Comparison of ENCODE assay signal across 14 cellular contexts in the genomic region with DNA sequence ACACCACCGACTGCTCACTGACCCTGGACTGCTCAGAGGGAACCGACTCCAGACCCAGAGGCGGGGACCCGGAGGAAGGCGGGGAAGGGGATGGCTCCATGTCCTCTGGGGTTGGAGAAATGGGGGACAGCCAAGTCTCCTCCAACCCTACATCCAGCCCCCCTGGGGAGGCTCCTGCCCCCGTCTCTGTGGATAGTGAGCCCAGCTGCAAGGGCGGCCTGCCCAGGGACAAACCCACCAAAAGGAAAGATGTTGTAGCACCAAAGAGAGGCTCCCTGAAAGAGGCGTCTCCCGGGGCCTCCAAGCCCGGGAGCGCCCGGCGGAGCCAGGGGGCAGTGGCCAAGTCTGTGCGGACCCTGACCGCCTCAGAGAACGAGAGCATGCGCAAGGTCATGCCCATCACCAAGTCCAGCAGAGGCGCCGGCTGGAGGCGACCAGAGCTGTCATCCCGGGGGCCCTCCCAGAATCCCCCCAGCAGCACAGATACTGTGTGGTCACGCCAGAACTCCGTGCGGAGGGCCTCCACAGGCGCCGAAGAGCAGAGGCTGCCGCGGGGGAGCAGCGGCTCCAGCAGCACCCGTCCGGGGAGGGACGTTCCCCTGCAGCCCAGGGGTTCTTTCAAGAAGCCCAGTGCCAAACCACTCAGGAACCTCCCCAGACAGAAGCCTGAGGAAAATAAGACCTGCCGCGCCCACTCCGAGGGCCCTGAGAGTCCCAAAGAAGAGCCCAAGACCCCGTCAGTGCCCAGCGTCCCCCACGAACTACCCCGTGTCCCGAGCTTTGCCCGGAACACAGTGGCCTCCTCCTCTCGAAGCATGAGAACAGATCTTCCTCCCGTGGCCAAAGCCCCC. TPM values are rescaled to one million over a fixed set of nuclear protein-coding genes. Genes with fewer than 3 reads are reported as not detected.
DNase-seq lines count a peak whose midpoint lies in the region; ATAC-seq and TF ChIP-seq lines count a peak whose summit lies in the region.
"Had no signal": no experiment of that assay in that cellular context is flagged by ENCODE, and none has a peak within 500 bp of the region (broad histone marks: within the 10 kb centered on the region; RNA-seq: fewer than 3 reads in every experiment).

No MANE protein-coding gene starts in this region.

- ATAC-seq in stimulated activated naive CD8-positive, alpha-beta T cell treated with anti-CD3 and anti-CD28 coated beads, Interleukin-15, amount 100 ng/mL, for 72 hours, result peak; percentile 21
- no peak for ATAC-seq in stimulated activated naive CD8-positive, alpha-beta T cell treated with anti-CD3 and anti-CD28 coated beads, Interleukin-15, Interleukin-2, amounts not matched to agents 100 U/mL and 50 U/mL, for 24 hours
- no peak for ATAC-seq in GM18517 (IDR thresholded peaks at IDR 0.05; ENCODE audit: unreplicated experiment)
- ATAC-seq: CD8-positive, alpha-beta T cell had no signal

- H3K9me3 ChIP-seq in neural progenitor cell (ENCODE audit: low read depth), result no peaks in the 10 kb centered on the region
- H3K9me3 ChIP-seq: BLaER1 treated with 17β-estradiol and CSF1 and Interleukin-3, amounts not matched to agents 10 nM and 100 nM had no signal

- H3K36me3 Mint-ChIP-seq in osteocyte (ENCODE audit: unreplicated experiment), result peaks cover 46% of the 10 kb centered on the region
- H3K36me3 Mint-ChIP-seq in neural progenitor cell, result peaks cover 10% of the 10 kb centered on the region
- H3K36me3 Mint-ChIP-seq: CD8-positive, alpha-beta T cell; IgD-negative memory B cell had no signal

- H3K27ac ChIP-seq in neural progenitor cell, result no peak overlapping the region
- H3K27ac ChIP-seq: BLaER1 treated with 17β-estradiol and CSF1 and Interleukin-3, amounts not matched to agents 10 nM and 100 nM had no signal

- no peaks in the 10 kb centered on the region for H3K79me2 ChIP-seq in neural progenitor cell (ENCODE audit: low read depth)

- H3K4me3 Mint-ChIP-seq in stimulated activated naive CD8-positive, alpha-beta T cell treated with anti-CD3 and anti-CD28 coated beads, Interleukin-15, amount 100 ng/mL, for 72 hours, result no peak overlapping the region
- no peak overlapping the region for H3K4me3 Mint-ChIP-seq in osteocyte (ENCODE audit: unreplicated experiment)
- H3K4me3 Mint-ChIP-seq in neural progenitor cell, result no peak overlapping the region
- H3K4me3 Mint-ChIP-seq: B cell; CD8-positive, alpha-beta T cell; IgD-negative memory B cell had no signal

- no peaks in the 10 kb centered on the region for H3K9me3 Mint-ChIP-seq in stimulated activated naive CD8-positive, alpha-beta T cell treated with anti-CD3 and anti-CD28 coated beads, Interleukin-15, amount 100 ng/mL, for 72 hours
- H3K9me3 Mint-ChIP-seq in osteocyte (ENCODE audit: unreplicated experiment), result no peaks in the 10 kb centered on the region
- no peaks in the 10 kb centered on the region for H3K9me3 Mint-ChIP-seq in neural progenitor cell
- H3K9me3 Mint-ChIP-seq: CD8-positive, alpha-beta T cell; IgD-negative memory B cell had no signal

- H3K4me1 ChIP-seq in neural progenitor cell, result peaks cover 4% of the 10 kb centered on the region
- H3K4me1 ChIP-seq: BLaER1 treated with 17β-estradiol and CSF1 and Interleukin-3, amounts not matched to agents 10 nM and 100 nM had no signal

- H3K4me3 ChIP-seq in neural progenitor cell, result no peak overlapping the region
- H3K4me3 ChIP-seq: BLaER1 treated with 17β-estradiol and CSF1 and Interleukin-3, amounts not matched to agents 10 nM and 100 nM had no signal

- no peak overlapping the region for H2AFZ ChIP-seq in neural progenitor cell (replicated peaks)

- H3K27me3 ChIP-seq in neural progenitor cell, result no peaks in the 10 kb centered on the region
- H3K27me3 ChIP-seq: BLaER1 treated with 17β-estradiol and CSF1 and Interleukin-3, amounts not matched to agents 10 nM and 100 nM had no signal

- no peak overlapping the region for H3K4me2 ChIP-seq in neural progenitor cell
- H3K4me2 ChIP-seq: BLaER1 treated with 17β-estradiol and CSF1 and Interleukin-3, amounts not matched to agents 10 nM and 100 nM had no signal

- no peaks in the 10 kb centered on the region for H3K27me3 Mint-ChIP-seq in stimulated activated naive CD8-positive, alpha-beta T cell treated with anti-CD3 and anti-CD28 coated beads, Interleukin-15, amount 100 ng/mL, for 72 hours
- H3K27me3 Mint-ChIP-seq in osteocyte (ENCODE audit: unreplicated experiment) (no peaks in the 10 kb centered on the region), neural progenitor cell (ENCODE audit: insufficient read depth, low read depth) (peaks cover 2% of the 10 kb centered on the region)

- no peak overlapping the region for H3K27ac Mint-ChIP-seq in stimulated activated naive CD8-positive, alpha-beta T cell treated with anti-CD3 and anti-CD28 coated beads, Interleukin-15, amount 100 ng/mL, for 72 hours
- no peak overlapping the region for H3K27ac Mint-ChIP-seq in osteocyte (ENCODE audit: unreplicated experiment)
- no peak overlapping the region for H3K27ac Mint-ChIP-seq in neural progenitor cell
- H3K27ac Mint-ChIP-seq: B cell; CD8-positive, alpha-beta T cell; IgD-negative memory B cell had no signal

- H3F3A ChIP-seq in neural progenitor cell (ENCODE audit: low read depth), result no peaks in the 10 kb centered on the region

- no peaks in the 10 kb centered on the region for H4K20me1 ChIP-seq in neural progenitor cell (ENCODE audit: low read depth)
- H4K20me1 ChIP-seq: BLaER1 treated with 17β-estradiol and CSF1 and Interleukin-3, amounts not matched to agents 10 nM and 100 nM had no signal

- DNase-seq in stimulated activated naive CD8-positive, alpha-beta T cell treated with anti-CD3 and anti-CD28 coated beads, Interleukin-15, amount 100 ng/mL, for 72 hours, result no peak
- DNase-seq in stimulated activated naive CD8-positive, alpha-beta T cell treated with anti-CD3 and anti-CD28 coated beads, Interleukin-15, Interleukin-2, amounts not matched to agents 100 U/mL and 50 U/mL, for 24 hours, result no peak
- DNase-seq in islet precursor cell (peak; percentile 41), osteocyte (ENCODE audit: extremely low spot score, unreplicated experiment) (peak; percentile 81), NCI-H146 (lab: John Stamatoyannopoulos, UW) (no peak), neural progenitor cell (ENCODE audit: low spot score) (no peak)
- DNase-seq: Calu3; CD8-positive, alpha-beta T cell; DMS79 treated with DMSO at 0.1 percent for 48 hours; GF-D8 had no signal

- TF ChIP-seq CTCF in osteocyte (IDR thresholded peaks at IDR 0.05) (no peak), neural progenitor cell (IDR thresholded peaks at IDR 0.05) (no peak)

- H3K36me3 ChIP-seq in neural progenitor cell, result no peaks in the 10 kb centered on the region
- H3K36me3 ChIP-seq: BLaER1 treated with 17β-estradiol and CSF1 and Interleukin-3, amounts not matched to agents 10 nM and 100 nM had no signal

- H3K4me1 Mint-ChIP-seq in stimulated activated naive CD8-positive, alpha-beta T cell treated with anti-CD3 and anti-CD28 coated beads, Interleukin-15, amount 100 ng/mL, for 72 hours, result no peaks in the 10 kb centered on the region
- H3K4me1 Mint-ChIP-seq in osteocyte (ENCODE audit: unreplicated experiment), result peaks cover 30% of the 10 kb centered on the region
- H3K4me1 Mint-ChIP-seq in neural progenitor cell, result peaks cover 21% of the 10 kb centered on the region
- H3K4me1 Mint-ChIP-seq: B cell, IgD-negative memory B cell had no signal

- no peak overlapping the region for H3K9ac ChIP-seq in neural progenitor cell
- H3K9ac ChIP-seq: BLaER1 treated with 17β-estradiol and CSF1 and Interleukin-3, amounts not matched to agents 10 nM and 100 nM had no signal

RNA-seq across cellular contexts. Expression of gene FHDC1, which starts 39.7 kb away (rescaled TPM):
- total RNA-seq in osteocyte (22.1 and 22.3 TPM in 2 replicates), neural progenitor cell (ENCODE audit: low replicate concordance) (3.0 and 4.8 TPM in 2 replicates)

Comparison
In these comparisons a context has a peak if more than half of its experiments do, and no peak if none do; other contexts are left out.
1. DNase-seq: peak in islet precursor cell (single experiment) and osteocyte (single experiment); none in stimulated activated naive CD8-positive, alpha-beta T cell treated with anti-CD3 and anti-CD28 coated beads, Interleukin-15, amount 100 ng/mL, for 72 hours (0 of 2), stimulated activated naive CD8-positive, alpha-beta T cell treated with anti-CD3 and anti-CD28 coated beads, Interleukin-15, Interleukin-2, amounts not matched to agents 100 U/mL and 50 U/mL, for 24 hours (single experiment), NCI-H146 (single experiment) and neural progenitor cell (single experiment).